In genomic region chr10:42951486-42952251, GRCh38 we compare ENCODE assay signal across 1 cellular context.
TF ChIP-seq lines count a peak whose summit lies in the region.

No MANE protein-coding gene starts in this region.

TF ChIP-seq in H1, 55 proteins besides CTCF, POLR2A, EP300 and RAD21 (continued from another document):
- TF ChIP-seq ASH2L (IDR thresholded peaks at IDR 0.05; ENCODE audit: low read length) = peak; percentile 36
- TF ChIP-seq USF2 (IDR thresholded peaks at IDR 0.05; ENCODE audit: low read length) = no peak
- no peak for TF ChIP-seq KDM5A (IDR thresholded peaks at IDR 0.05; ENCODE audit: low read length)
- no peak for TF ChIP-seq PHF8 (conservative IDR thresholded peaks at IDR 0.05; ENCODE audit: low read depth, low read length)
- no peak for TF ChIP-seq NANOG (IDR thresholded peaks at IDR 0.05; ENCODE audit: insufficient read depth, low read depth, low read length, poor library complexity, severe bottlenecking)
- no peak for TF ChIP-seq BRCA1 (IDR thresholded peaks at IDR 0.05; ENCODE audit: low read depth, low read length)
- TF ChIP-seq JUN (IDR thresholded peaks at IDR 0.05; ENCODE audit: low read depth, low read length) = no peak
- TF ChIP-seq CTBP2 (IDR thresholded peaks at IDR 0.05; ENCODE audit: borderline replicate concordance, insufficient read depth, insufficient read length, low read length) = peak; percentile 32
